9 cellular contexts compared by ENCODE assay signal in genomic region chr2:111157798-111158197, GRCh38. TPM values are rescaled to one million over a fixed set of nuclear protein-coding genes. Genes with fewer than 3 reads are reported as not detected.
DNase-seq lines count a peak whose midpoint lies in the region; ATAC-seq and TF ChIP-seq lines count a peak whose summit lies in the region.
"Had no signal": no experiment of that assay in that cellular context is flagged by ENCODE, and none has a peak within 500 bp of the region (broad histone marks: within the 10 kb centered on the region; RNA-seq: fewer than 3 reads in every experiment).

No MANE protein-coding gene starts in this region.

- no peaks in the 10 kb centered on the region for H3K79me2 ChIP-seq in mesendoderm (ENCODE audit: control insufficient read depth, insufficient read depth, low read length)

- H2BK120ac ChIP-seq in mesendoderm (ENCODE audit: low read depth, low read length) = no peak overlapping the region

- no peak overlapping the region for H3K27ac ChIP-seq in mesendoderm (ENCODE audit: low read depth, low read length)

- H3K27ac Mint-ChIP-seq in glutamatergic neuron (ENCODE audit: unreplicated experiment) = no peak overlapping the region

- no peak overlapping the region for H2AK5ac ChIP-seq in mesendoderm (ENCODE audit: low read length)

- H3K9me3 Mint-ChIP-seq in glutamatergic neuron (ENCODE audit: unreplicated experiment) = no peaks in the 10 kb centered on the region

- H3K4me2 ChIP-seq in mesendoderm (ENCODE audit: low read length) = no peak overlapping the region

- no peak overlapping the region for H2BK15ac ChIP-seq in mesendoderm (replicated peaks; ENCODE audit: low read depth)

- no peaks in the 10 kb centered on the region for H3K27me3 ChIP-seq in mesendoderm (ENCODE audit: insufficient read depth, low read length, poor library complexity)

- no peak overlapping the region for H3K4me3 ChIP-seq in mesendoderm (ENCODE audit: low read length)

- H3K79me1 ChIP-seq in mesendoderm (ENCODE audit: low read length) = peaks cover 4% of the 10 kb centered on the region

- H3K4me3 Mint-ChIP-seq in glutamatergic neuron (ENCODE audit: unreplicated experiment) = no peak overlapping the region

- no peak overlapping the region for H3K56ac ChIP-seq in mesendoderm (ENCODE audit: low read length)

- in situ Hi-C loops in KBM-7 (cut with MboI; ENCODE audit: low pct_unique_long_range_greater_than_20kb, low sequenced_read_pairs) = no loop called here

- H3K36me3 Mint-ChIP-seq in glutamatergic neuron (ENCODE audit: unreplicated experiment) = no peaks in the 10 kb centered on the region

- no CpG with 5 or more reads among the region's 2 CpGs for WGBS in mesendoderm (ENCODE audit: extremely low coverage, insufficient coverage, low lambda C conversion rate)

- no peak for TF ChIP-seq CTCF in glutamatergic neuron (IDR thresholded peaks at IDR 0.05; ENCODE audit: partially characterized antibody, unreplicated experiment)

- no peak overlapping the region for H3K23ac ChIP-seq in mesendoderm (ENCODE audit: low read length)

- ATAC-seq in GM18873 (IDR thresholded peaks at IDR 0.05; ENCODE audit: low FRiP score, unreplicated experiment) = peak; percentile 63
- ATAC-seq in GM21619 (IDR thresholded peaks at IDR 0.05; ENCODE audit: unreplicated experiment) = peak; percentile 44
- peak; percentile 72 for ATAC-seq in HG03520 (IDR thresholded peaks at IDR 0.05; ENCODE audit: unreplicated experiment)

- peaks cover 15% of the 10 kb centered on the region for H3K4me1 Mint-ChIP-seq in glutamatergic neuron (ENCODE audit: low read depth, unreplicated experiment)

- DNase-seq in mesendoderm = peak; percentile 25
- DNase-seq in hepatic stellate cell (ENCODE audit: low spot score) = no peak
- DNase-seq in KBM-7 = no peak
- no peak for DNase-seq in glutamatergic neuron
- DNase-seq: activated T-cell treated with anti-CD3 and anti-CD28 coated beads, Interleukin-2, amount 50 U/mL, for 1 hour; effector CD4-positive, alpha-beta T cell had no signal

- H3K27me3 Mint-ChIP-seq in glutamatergic neuron (ENCODE audit: unreplicated experiment) = peaks cover 5% of the 10 kb centered on the region

- no peak overlapping the region for H2BK5ac ChIP-seq in mesendoderm (ENCODE audit: low read length)

- no peaks in the 10 kb centered on the region for H3K36me3 ChIP-seq in mesendoderm (ENCODE audit: control insufficient read depth, insufficient read depth, low read length)

- no peaks in the 10 kb centered on the region for H3K4me1 ChIP-seq in mesendoderm (ENCODE audit: control insufficient read depth, low read depth, low read length)

- H3K9ac ChIP-seq in mesendoderm (ENCODE audit: low read length) = no peak overlapping the region

- H4K8ac ChIP-seq in mesendoderm (ENCODE audit: low read depth, low read length) = no peak overlapping the region

- no peak overlapping the region for H3K4ac ChIP-seq in mesendoderm (ENCODE audit: low read depth, low read length)

- H4K5ac ChIP-seq in mesendoderm (ENCODE audit: low read length) = no peak overlapping the region

- no peak overlapping the region for H3K18ac ChIP-seq in mesendoderm (ENCODE audit: low read length)

RNA-seq across cellular contexts. Expression of gene BCL2L11, which starts 37.1 kb away (rescaled TPM):
- 6.7 TPM for polyA plus RNA-seq in mesendoderm (2013, experiment 1 of 2)
- polyA plus RNA-seq in mesendoderm (2013, experiment 2 of 2) = 6.9 TPM
- total RNA-seq in glutamatergic neuron (ENCODE audit: unreplicated experiment) = 20.0 TPM
